ENCODE assay signal across 11 cellular contexts in genomic region chr1:41221995-41222991, GRCh38. TPM values are rescaled to one million over a fixed set of nuclear protein-coding genes. Genes with fewer than 3 reads are reported as not detected.
DNase-seq lines count a peak whose midpoint lies in the region; ATAC-seq and TF ChIP-seq lines count a peak whose summit lies in the region.
"Had no signal": no experiment of that assay in that cellular context is flagged by ENCODE, and none has a peak within 500 bp of the region (broad histone marks: within the 10 kb centered on the region; RNA-seq: fewer than 3 reads in every experiment).

No MANE protein-coding gene starts in this region.

- TF ChIP-seq POLR2A in esophagus squamous epithelium (IDR thresholded peaks at IDR 0.05): no peak
- TF ChIP-seq POLR2A in gastroesophageal sphincter (IDR thresholded peaks at IDR 0.05): no peak

- H3K27ac ChIP-seq in esophagus squamous epithelium (no peak overlapping the region), gastroesophageal sphincter (no peak overlapping the region)

- H3K4me1 ChIP-seq in esophagus squamous epithelium (peaks cover 0 to 17% (median 0%) of the 10 kb centered on the region in 3 donors), gastroesophageal sphincter (peaks cover 0 to 19% (median 0%) of the 10 kb centered on the region in 3 donors)

- no peak for DNase-seq in GM12864 (ENCODE audit: low read depth)
- DNase-seq in NCI-H510A treated with DMSO at 0.1 percent for 48 hours (lab: John Stamatoyannopoulos, UW): peak; percentile 88
- DNase-seq in fibroblast of villous mesenchyme (ENCODE audit: low read depth): peak; percentile 30
- DNase-seq in AML-193 (lab: John Stamatoyannopoulos, UW): no peak
- DNase-seq in esophagus squamous epithelium (lab: John Stamatoyannopoulos, UW): no peak
- DNase-seq in NCI-H2081 (lab: John Stamatoyannopoulos, UW): no peak
- DNase-seq: activated CD4-positive, alpha-beta memory T cell treated with anti-CD3 and anti-CD28 coated beads for 36 hours; amniotic stem cell; PC-3 had no signal

- H3K4me3 ChIP-seq in GM12864 (ENCODE audit: low read depth, low read length) (peak overlapping the region; percentile 14; the same call in 1 of the 2 replicates), fibroblast of villous mesenchyme (ENCODE audit: low read depth, low read length) (no peak overlapping the region), esophagus squamous epithelium (no peak overlapping the region), gastroesophageal sphincter (no peak overlapping the region)

- H3K36me3 ChIP-seq in esophagus squamous epithelium (peaks cover 0 to 23% (median 0%) of the 10 kb centered on the region in 3 donors), gastroesophageal sphincter (peaks cover 0 to 10% of the 10 kb centered on the region in 2 donors)

- TF ChIP-seq CTCF in GM12864 (IDR thresholded peaks at IDR 0.05; ENCODE audit: low read depth, low read length, missing control alignments) (no peak), fibroblast of villous mesenchyme (IDR thresholded peaks at IDR 0.05; ENCODE audit: insufficient read depth, low read depth, low read length) (no peak), esophagus squamous epithelium (IDR thresholded peaks at IDR 0.05) (no peak), gastroesophageal sphincter (IDR thresholded peaks at IDR 0.05) (no peak)

- H3K9me3 ChIP-seq in esophagus squamous epithelium (peaks cover 0 to 10% (median 9%) of the 10 kb centered on the region in 3 donors), gastroesophageal sphincter (peaks cover 0 to 15% (median 0%) of the 10 kb centered on the region in 3 donors)

- 50 to 57% methylated on average over 2 of the region's 2 CpGs for WGBS in esophagus squamous epithelium, 2 donors
- WGBS in gastroesophageal sphincter (ENCODE audit: low coverage in 1 of 2), 2 donors: 28 to 49% methylated on average over 2 of the region's 2 CpGs

- H3K27me3 ChIP-seq in esophagus squamous epithelium: no peaks in the 10 kb centered on the region
- H3K27me3 ChIP-seq in gastroesophageal sphincter: no peaks in the 10 kb centered on the region

- TF ChIP-seq EP300 in gastroesophageal sphincter (IDR thresholded peaks at IDR 0.05): no peak

- ATAC-seq in HG02610 (IDR thresholded peaks at IDR 0.05; ENCODE audit: unreplicated experiment): peak; percentile 67
- no peak for ATAC-seq in gastroesophageal sphincter
- ATAC-seq: PC-3 had no signal

- intact Hi-C loops in esophagus squamous epithelium (cut with DNase I): no loop called here

RNA-seq across cellular contexts. Expression of gene SCMH1, which starts 19.8 kb away (rescaled TPM):
- total RNA-seq in fibroblast of villous mesenchyme: 19.4 and 26.1 TPM in 2 replicates
- total RNA-seq in esophagus squamous epithelium: 10 to 100 TPM in 3 of 4 donors, 1 to 10 TPM in 1; 4.4 to 46.9 (median 16.3) TPM
- 100 to 1,000 TPM in 1 of 4 donors, 10 to 100 TPM in 3; 45.6 to 102 (median 82.5) TPM for total RNA-seq in gastroesophageal sphincter

Comparison
In these comparisons a context has a peak if more than half of its experiments do, and no peak if none do; other contexts are left out.
1. DNase-seq: peak in NCI-H510A treated with DMSO at 0.1 percent for 48 hours (single experiment) and fibroblast of villous mesenchyme (single experiment); none in GM12864 (single experiment), AML-193 (0 of 2), esophagus squamous epithelium (single experiment) and NCI-H2081 (0 of 2).